In genomic region chr12:108333898-108334699, GRCh38 we compare ENCODE assay signal across 9 cellular contexts. TPM values are rescaled to one million over a fixed set of nuclear protein-coding genes. Genes with fewer than 3 reads are reported as not detected.
DNase-seq lines count a peak whose midpoint lies in the region; ATAC-seq and TF ChIP-seq lines count a peak whose summit lies in the region.
"Had no signal": no experiment of that assay in that cellular context is flagged by ENCODE, and none has a peak within 500 bp of the region (broad histone marks: within the 10 kb centered on the region; RNA-seq: fewer than 3 reads in every experiment).

No MANE protein-coding gene starts in this region.

- no peak for TF ChIP-seq CTCF in GM12865 (IDR thresholded peaks at IDR 0.05; ENCODE audit: insufficient read depth, low read depth, low read length, missing control alignments)
- TF ChIP-seq CTCF in nephron progenitor cell (IDR thresholded peaks at IDR 0.05) = no peak
- no peak for TF ChIP-seq CTCF in endodermal cell (conservative IDR thresholded peaks at IDR 0.05)
- no peak for TF ChIP-seq CTCF in lower leg skin (IDR thresholded peaks at IDR 0.05)

- H3K9me3 ChIP-seq in endodermal cell (ENCODE audit: control insufficient read depth, low read length) = peaks cover 5% of the 10 kb centered on the region

- in situ Hi-C loops in KBM-7 (cut with MboI; ENCODE audit: low pct_unique_long_range_greater_than_20kb, low sequenced_read_pairs) = no loop called here

- peak; percentile 91 for DNase-seq in GM12865 (ENCODE audit: low read depth)
- peak; percentile 24 for DNase-seq in H4 (ENCODE audit: low spot score)
- no peak for DNase-seq in nephron progenitor cell
- DNase-seq in hippocampal formation (lab: John Stamatoyannopoulos, UW) = no peak
- no peak for DNase-seq in endodermal cell
- no peak for DNase-seq in KBM-7
- DNase-seq in lower leg skin (ENCODE audit: low spot score in 2 of 2) = no peak

- no peak overlapping the region for H3K4me3 Mint-ChIP-seq in activated T-helper 17 cell treated with anti-CD3 and anti-CD28 coated beads, Interleukin-2, amount 50 U/mL, for 72 hours
- H3K4me3 Mint-ChIP-seq in nephron progenitor cell = no peak overlapping the region
- H3K4me3 Mint-ChIP-seq in endodermal cell = no peak overlapping the region

- peaks cover 18% of the 10 kb centered on the region for H3K27me3 Mint-ChIP-seq in activated T-helper 17 cell treated with anti-CD3 and anti-CD28 coated beads, Interleukin-2, amount 50 U/mL, for 72 hours
- H3K27me3 Mint-ChIP-seq in nephron progenitor cell (ENCODE audit: low read depth, poor library complexity) = peaks cover 2% of the 10 kb centered on the region
- H3K27me3 Mint-ChIP-seq in endodermal cell (ENCODE audit: insufficient read depth) = no peaks in the 10 kb centered on the region

- H3K27ac Mint-ChIP-seq in activated T-helper 17 cell treated with anti-CD3 and anti-CD28 coated beads, Interleukin-2, amount 50 U/mL, for 72 hours = no peak overlapping the region
- peak overlapping the region; percentile 60 for H3K27ac Mint-ChIP-seq in nephron progenitor cell
- H3K27ac Mint-ChIP-seq in endodermal cell = no peak overlapping the region

- H3K36me3 ChIP-seq in endodermal cell (ENCODE audit: control insufficient read depth, insufficient read depth, low read length) = no peaks in the 10 kb centered on the region

- H3K4me3 ChIP-seq in GM12865 (ENCODE audit: low read depth, low read length) (no peak overlapping the region), endodermal cell (ENCODE audit: low read length) (no peak overlapping the region), lower leg skin (ENCODE audit: low read depth, poor library complexity, severe bottlenecking) (no peak overlapping the region)

- H3K9me3 Mint-ChIP-seq in activated T-helper 17 cell treated with anti-CD3 and anti-CD28 coated beads, Interleukin-2, amount 50 U/mL, for 72 hours = no peaks in the 10 kb centered on the region
- H3K9me3 Mint-ChIP-seq in nephron progenitor cell = peaks cover 5% of the 10 kb centered on the region
- H3K9me3 Mint-ChIP-seq in endodermal cell = no peaks in the 10 kb centered on the region

- WGBS in endodermal cell (ENCODE audit: insufficient coverage in 1 of 2, insufficient read length in 1 of 2), 2 experiments = 89 to 97% methylated on average over 7 to 10 of the region's 10 CpGs
- WGBS in lower leg skin, 2 donors = 69% methylated on average over 10 of the region's 10 CpGs

- intact Hi-C loops in lower leg skin (cut with DNase I; ENCODE audit: low total_unique reads) = no loop called here

- no peak overlapping the region for H3K9ac ChIP-seq in endodermal cell (ENCODE audit: extremely low read depth, low read length, poor library complexity, severe bottlenecking)

- H3K4me1 Mint-ChIP-seq in activated T-helper 17 cell treated with anti-CD3 and anti-CD28 coated beads, Interleukin-2, amount 50 U/mL, for 72 hours = no peaks in the 10 kb centered on the region
- H3K4me1 Mint-ChIP-seq in nephron progenitor cell = peaks cover 25% of the 10 kb centered on the region
- H3K4me1 Mint-ChIP-seq in endodermal cell = peaks cover 19% of the 10 kb centered on the region

- peak; percentile 44 for ATAC-seq in activated T-helper 17 cell treated with anti-CD3 and anti-CD28 coated beads, Interleukin-2, amount 50 U/mL, for 72 hours (replicated peaks)

- H3K4me1 ChIP-seq in endodermal cell (ENCODE audit: control insufficient read depth, insufficient read depth, low read length) = no peaks in the 10 kb centered on the region

- no peak overlapping the region for H3K27ac ChIP-seq in endodermal cell (ENCODE audit: low read depth, low read length)

- H3K27me3 ChIP-seq in endodermal cell (ENCODE audit: control insufficient read depth, insufficient read depth, low read length, poor library complexity, severe bottlenecking) = no peaks in the 10 kb centered on the region

- no peaks in the 10 kb centered on the region for H3K36me3 Mint-ChIP-seq in activated T-helper 17 cell treated with anti-CD3 and anti-CD28 coated beads, Interleukin-2, amount 50 U/mL, for 72 hours (ENCODE audit: low read depth)
- H3K36me3 Mint-ChIP-seq in nephron progenitor cell (ENCODE audit: low read depth) = no peaks in the 10 kb centered on the region
- no peaks in the 10 kb centered on the region for H3K36me3 Mint-ChIP-seq in endodermal cell (ENCODE audit: low read depth)

- TF ChIP-seq POLR2A in lower leg skin (IDR thresholded peaks at IDR 0.05) = no peak

RNA-seq across cellular contexts. Expression of gene CMKLR1, which starts 5.0 kb away (rescaled TPM):
- 1.5 and 1.6 TPM in 2 replicates for total RNA-seq in H4 (2014; rRNA removed; shearing (Covaris generic))
- total RNA-seq in activated T-helper 17 cell treated with anti-CD3 and anti-CD28 coated beads, Interleukin-2, amount 50 U/mL, for 72 hours = not detected
- not detected for total RNA-seq in endodermal cell
- polyA plus RNA-seq in endodermal cell (2013, experiment 1 of 2) = 0.21 TPM
- 0.25 TPM for polyA plus RNA-seq in endodermal cell (2013, experiment 2 of 2)
- 1 to 10 TPM; 1.1 to 7.5 (median 3.7) TPM for total RNA-seq in lower leg skin
- total RNA-seq: renal cortical epithelial cell had no signal

Comparison
In these comparisons a context has a peak if more than half of its experiments do, and no peak if none do; other contexts are left out.
1. DNase-seq: peak in GM12865 (single experiment) and H4 (single experiment); none in nephron progenitor cell (single experiment), hippocampal formation (0 of 2), endodermal cell (single experiment), KBM-7 (single experiment) and lower leg skin (0 of 2).